ENCODE assay signal across 22 cellular contexts in genomic region chr2:138319616-138320015, GRCh38.
DNase-seq lines count a peak whose midpoint lies in the region; ATAC-seq and TF ChIP-seq lines count a peak whose summit lies in the region.
"Had no signal": no experiment of that assay in that cellular context is flagged by ENCODE, and none has a peak within 500 bp of the region (broad histone marks: within the 10 kb centered on the region; RNA-seq: fewer than 3 reads in every experiment).

No MANE protein-coding gene starts in this region.

- no peak overlapping the region for H3K27ac ChIP-seq in breast epithelium
- H3K27ac ChIP-seq: A549; BLaER1 treated with 17β-estradiol and CSF1 and Interleukin-3, amounts not matched to agents 10 nM and 100 nM had no signal

- H3K4me1 Mint-ChIP-seq in MCF 10A (ENCODE audit: insufficient read depth, unreplicated experiment) = no peaks in the 10 kb centered on the region
- H3K4me1 Mint-ChIP-seq in stimulated activated naive CD8-positive, alpha-beta T cell treated with anti-CD3 and anti-CD28 coated beads, Interleukin-15, amount 100 ng/mL, for 72 hours = peaks cover 6% of the 10 kb centered on the region
- H3K4me1 Mint-ChIP-seq: CD14-positive monocyte; CD8-positive, alpha-beta memory T cell had no signal

- no peaks in the 10 kb centered on the region for H3K9me3 Mint-ChIP-seq in MCF 10A (ENCODE audit: unreplicated experiment)
- peaks cover 12 to 20% of the 10 kb centered on the region in 2 donors for H3K9me3 Mint-ChIP-seq in stimulated activated naive CD8-positive, alpha-beta T cell treated with anti-CD3 and anti-CD28 coated beads, Interleukin-15, amount 100 ng/mL, for 72 hours

- H3K4me1 ChIP-seq in breast epithelium = no peaks in the 10 kb centered on the region
- H3K4me1 ChIP-seq: A549; BE2C; BLaER1 treated with 17β-estradiol and CSF1 and Interleukin-3, amounts not matched to agents 10 nM and 100 nM had no signal

- no peaks in the 10 kb centered on the region for H3K9me3 ChIP-seq in breast epithelium
- H3K9me3 ChIP-seq: A549, BE2C had no signal

- no TSS peak for BruUV-seq in MCF 10A (replicated peaks; lab: Mats Ljungman, UMichigan)

- no peak overlapping the region for H3K4me3 Mint-ChIP-seq in MCF 10A (ENCODE audit: unreplicated experiment)
- no peak overlapping the region for H3K4me3 Mint-ChIP-seq in stimulated activated naive CD8-positive, alpha-beta T cell treated with anti-CD3 and anti-CD28 coated beads, Interleukin-15, amount 100 ng/mL, for 72 hours
- H3K4me3 Mint-ChIP-seq: CD14-positive monocyte; CD4-positive, alpha-beta T cell; CD8-positive, alpha-beta memory T cell; GM23338; H9 had no signal

- H3K36me3 Mint-ChIP-seq in MCF 10A (ENCODE audit: insufficient read depth, unreplicated experiment) = no peaks in the 10 kb centered on the region
- H3K36me3 Mint-ChIP-seq: CD14-positive monocyte; CD8-positive, alpha-beta memory T cell had no signal

- CTCF ChIA-PET in MCF 10A (lab: Yijun Ruan, JAX) = interaction anchor here (1.3 kb wide), 1 partner anchor 11 kb away, joined by 4 read pairs; no protein-coding TSS in a partner anchor

- H3K27me3 ChIP-seq in breast epithelium = no peaks in the 10 kb centered on the region
- H3K27me3 ChIP-seq: BE2C; BLaER1 treated with 17β-estradiol and CSF1 and Interleukin-3, amounts not matched to agents 10 nM and 100 nM had no signal

- intact Hi-C loops in MCF 10A (cut with micrococcal nuclease) (no loop called here), breast epithelium (cut with DNase I; ENCODE audit: low total_unique reads) (no loop called here)

- TF ChIP-seq POLR2A in breast epithelium (IDR thresholded peaks at IDR 0.05) = no peak

- ATAC-seq in stimulated activated naive CD8-positive, alpha-beta T cell treated with anti-CD3 and anti-CD28 coated beads, Interleukin-15, amount 100 ng/mL, for 72 hours = no peak
- ATAC-seq: A549, GM23338, HCT116 had no signal

- no peak overlapping the region for H3K4me3 ChIP-seq in breast epithelium
- H3K4me3 ChIP-seq in fibroblast of pulmonary artery (replicated peaks; ENCODE audit: low read depth, low read length) = no peak overlapping the region
- H3K4me3 ChIP-seq: A549; BLaER1 treated with 17β-estradiol and CSF1 and Interleukin-3, amounts not matched to agents 10 nM and 100 nM; GM23338 had no signal

- H3K27me3 Mint-ChIP-seq in MCF 10A (ENCODE audit: insufficient read depth, unreplicated experiment) = no peaks in the 10 kb centered on the region
- peaks cover 3% of the 10 kb centered on the region for H3K27me3 Mint-ChIP-seq in stimulated activated naive CD8-positive, alpha-beta T cell treated with anti-CD3 and anti-CD28 coated beads, Interleukin-15, amount 100 ng/mL, for 72 hours
- H3K27me3 Mint-ChIP-seq: CD4-positive, alpha-beta T cell had no signal

- TF ChIP-seq CTCF in MCF 10A (IDR thresholded peaks at IDR 0.05; ENCODE audit: unreplicated experiment) = no peak
- TF ChIP-seq CTCF in breast epithelium (IDR thresholded peaks at IDR 0.05) = no peak
- TF ChIP-seq CTCF in fibroblast of pulmonary artery (IDR thresholded peaks at IDR 0.05; ENCODE audit: low read length, missing control alignments) = no peak

- no peaks in the 10 kb centered on the region for H3K36me3 ChIP-seq in breast epithelium
- H3K36me3 ChIP-seq: BE2C; BLaER1 treated with 17β-estradiol and CSF1 and Interleukin-3, amounts not matched to agents 10 nM and 100 nM had no signal

- in situ Hi-C loops in SK-MEL-5 (cut with HindIII; ENCODE audit: low pct_unique_long_range_greater_than_20kb, low sequenced_read_pairs) = no loop called here

- H3K27ac Mint-ChIP-seq in MCF 10A (ENCODE audit: low read depth, unreplicated experiment) = no peak overlapping the region
- H3K27ac Mint-ChIP-seq in stimulated activated naive CD8-positive, alpha-beta T cell treated with anti-CD3 and anti-CD28 coated beads, Interleukin-15, amount 100 ng/mL, for 72 hours = no peak overlapping the region
- H3K27ac Mint-ChIP-seq: CD14-positive monocyte; CD4-positive, alpha-beta T cell; CD8-positive, alpha-beta memory T cell; GM23338; H9 had no signal

- POLR2A ChIA-PET in MCF 10A (lab: Yijun Ruan, JAX) = no interaction called here

- DNase-seq in MCF 10A (ENCODE audit: unreplicated experiment) (peak; percentile 4), breast epithelium (ENCODE audit: low spot score in 2 of 2) (no peak), SK-MEL-5 (ENCODE audit: low read depth, low spot score) (peak; percentile 4), fibroblast of pulmonary artery (ENCODE audit: low read depth) (peak; percentile 4)
- DNase-seq in stimulated activated naive CD8-positive, alpha-beta T cell treated with anti-CD3 and anti-CD28 coated beads, Interleukin-15, amount 100 ng/mL, for 72 hours = no peak
- DNase-seq in activated naive CD4-positive, alpha-beta T cell treated with anti-CD3 and anti-CD28 coated beads, Interleukin-2, amount 50 U/mL, for 16 hours = no peak
- DNase-seq: 8988T; ACHN; AML-193; BE2C; Calu3; CD4-positive, alpha-beta T cell; CD8-positive, alpha-beta memory T cell; DMS53; DMS79 treated with DMSO at 0.1 percent for 48 hours; GF-D8; H9 had no signal

Comparison
In these comparisons a context has a peak if more than half of its experiments do, and no peak if none do; other contexts are left out.
1. DNase-seq: peak in MCF 10A (single experiment), SK-MEL-5 (single experiment) and fibroblast of pulmonary artery (single experiment); none in breast epithelium (0 of 2), stimulated activated naive CD8-positive, alpha-beta T cell treated with anti-CD3 and anti-CD28 coated beads, Interleukin-15, amount 100 ng/mL, for 72 hours (0 of 2) and activated naive CD4-positive, alpha-beta T cell treated with anti-CD3 and anti-CD28 coated beads, Interleukin-2, amount 50 U/mL, for 16 hours (single experiment).